In the genomic region with DNA sequence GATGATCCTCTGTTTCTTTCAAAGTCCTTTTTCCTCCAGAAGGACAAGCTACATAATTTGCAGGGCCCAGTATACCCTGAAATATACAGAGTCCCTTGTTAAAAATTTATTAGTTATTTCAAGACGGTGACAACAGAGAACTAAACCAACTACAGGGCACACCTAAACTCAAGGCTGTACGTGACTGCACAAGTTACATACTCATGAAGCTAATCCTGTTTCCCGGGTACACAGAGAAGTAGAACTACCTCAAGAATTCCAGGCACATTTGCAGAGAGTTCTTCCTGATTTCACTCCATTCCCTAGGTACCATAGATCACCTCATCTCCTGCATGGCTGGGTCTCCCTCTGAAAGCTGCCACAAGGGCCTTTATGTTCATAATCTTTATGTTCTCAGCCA, we compare ENCODE assay signal across 18 cellular contexts.
DNase-seq lines count a peak whose midpoint lies in the region; ATAC-seq and TF ChIP-seq lines count a peak whose summit lies in the region.
"Had no signal": no experiment of that assay in that cellular context is flagged by ENCODE, and none has a peak within 500 bp of the region (broad histone marks: within the 10 kb centered on the region; RNA-seq: fewer than 3 reads in every experiment).

No MANE protein-coding gene starts in this region.

- H3K9ac ChIP-seq in SU-DHL-6 (ENCODE audit: low read length) (no peak overlapping the region), parathyroid adenoma (no peak overlapping the region), GM23248 (no peak overlapping the region)
- H3K9ac ChIP-seq: BLaER1 had no signal

- H3K9me3 Mint-ChIP-seq in activated T-cell treated with anti-CD3 and anti-CD28 coated beads, Interleukin-2, amount 50 U/mL, for 4 hours, result no peaks in the 10 kb centered on the region

- no peaks in the 10 kb centered on the region for H3K36me3 Mint-ChIP-seq in activated T-cell treated with anti-CD3 and anti-CD28 coated beads, Interleukin-2, amount 50 U/mL, for 4 hours (ENCODE audit: insufficient read depth)
- H3K36me3 Mint-ChIP-seq: CD4-positive, CD25-positive, alpha-beta regulatory T cell; CD8-positive, alpha-beta T cell had no signal

- peak overlapping the region; percentile 16 for H2AFZ ChIP-seq in SU-DHL-6 (ENCODE audit: low read depth, low read length, severe bottlenecking)
- peak overlapping the region; percentile 10 for H2AFZ ChIP-seq in parathyroid adenoma
- no peak overlapping the region for H2AFZ ChIP-seq in GM23248

- H3K36me3 ChIP-seq in SU-DHL-6 (ENCODE audit: low read length) (no peaks in the 10 kb centered on the region), parathyroid adenoma (ENCODE audit: control insufficient read depth, insufficient read depth, low read length) (no peaks in the 10 kb centered on the region), GM23248 (ENCODE audit: low read depth) (no peaks in the 10 kb centered on the region)
- H3K36me3 ChIP-seq: BLaER1, HAP-1 had no signal

- 13 to 29% methylated on average over 3 of the region's 3 CpGs for WGBS in GM23248 (ENCODE audit: low coverage in 1 of 2, low lambda C conversion rate in 2 of 2, missing lambda C conversion rate in 2 of 2), 2 experiments

- TF ChIP-seq CTCF in SU-DHL-6 (IDR thresholded peaks at IDR 0.05; ENCODE audit: insufficient read depth, low read length, poor library complexity, severe bottlenecking) (no peak), parathyroid adenoma (IDR thresholded peaks at IDR 0.05) (no peak)

- H3F3A ChIP-seq in SU-DHL-6 (ENCODE audit: insufficient read depth), result no peaks in the 10 kb centered on the region
- H3F3A ChIP-seq in GM23248 (ENCODE audit: insufficient read depth), result no peaks in the 10 kb centered on the region

- H3K4me3 ChIP-seq in SU-DHL-6 (ENCODE audit: insufficient read depth, low read length, poor library complexity, severe bottlenecking) (no peak overlapping the region), parathyroid adenoma (ENCODE audit: low read depth, low read length) (no peak overlapping the region), GM23248 (no peak overlapping the region)
- H3K4me3 ChIP-seq: BLaER1, HAP-1 had no signal

- no peaks in the 10 kb centered on the region for H3K4me1 Mint-ChIP-seq in activated T-cell treated with anti-CD3 and anti-CD28 coated beads, Interleukin-2, amount 50 U/mL, for 4 hours (ENCODE audit: low read depth)
- H3K4me1 Mint-ChIP-seq: B cell; CD4-positive, CD25-positive, alpha-beta regulatory T cell had no signal

- in situ Hi-C loops in GM23248 (cut with MboI), result no loop called here

- no peak overlapping the region for H3K4me2 ChIP-seq in SU-DHL-6 (ENCODE audit: low read depth, low read length, poor library complexity, severe bottlenecking)
- no peak overlapping the region for H3K4me2 ChIP-seq in parathyroid adenoma (ENCODE audit: low read length)
- H3K4me2 ChIP-seq in GM23248 (ENCODE audit: unreplicated experiment), result no peak overlapping the region
- H3K4me2 ChIP-seq: BLaER1 had no signal

- H3K4me3 Mint-ChIP-seq in activated T-cell treated with anti-CD3 and anti-CD28 coated beads, Interleukin-2, amount 50 U/mL, for 4 hours, result no peak overlapping the region
- H3K4me3 Mint-ChIP-seq: B cell; CD4-positive, CD25-positive, alpha-beta regulatory T cell; CD8-positive, alpha-beta T cell; HFFc6 had no signal

- no peaks in the 10 kb centered on the region for H3K9me2 ChIP-seq in SU-DHL-6 (replicated peaks; ENCODE audit: insufficient read depth, low read length)
- H3K9me2 ChIP-seq in GM23248 (ENCODE audit: insufficient read depth), result no peaks in the 10 kb centered on the region

- H3K79me2 ChIP-seq in SU-DHL-6 (ENCODE audit: insufficient read depth, low read length) (no peaks in the 10 kb centered on the region), parathyroid adenoma (no peaks in the 10 kb centered on the region), GM23248 (ENCODE audit: insufficient read depth) (no peaks in the 10 kb centered on the region)

- no peaks in the 10 kb centered on the region for H3K4me1 ChIP-seq in parathyroid adenoma
- no peaks in the 10 kb centered on the region for H3K4me1 ChIP-seq in GM23248 (ENCODE audit: insufficient read depth)
- H3K4me1 ChIP-seq: BLaER1, Caco-2 had no signal

- ATAC-seq in GM19467 (IDR thresholded peaks at IDR 0.05; ENCODE audit: unreplicated experiment), result no peak
- no peak for ATAC-seq in activated T-cell treated with anti-CD3 and anti-CD28 coated beads, Interleukin-2, amount 50 U/mL, for 4 hours
- ATAC-seq: CD8-positive, alpha-beta T cell had no signal

- no peak overlapping the region for H3K27ac ChIP-seq in SU-DHL-6 (ENCODE audit: low read depth, low read length)
- no peak overlapping the region for H3K27ac ChIP-seq in parathyroid adenoma
- H3K27ac ChIP-seq in GM23248, result no peak overlapping the region
- H3K27ac ChIP-seq: 22Rv1, BLaER1, C4-2B had no signal

- no peaks in the 10 kb centered on the region for H3K27me3 Mint-ChIP-seq in activated T-cell treated with anti-CD3 and anti-CD28 coated beads, Interleukin-2, amount 50 U/mL, for 4 hours (ENCODE audit: low read depth)
- H3K27me3 Mint-ChIP-seq: B cell; CD4-positive, CD25-positive, alpha-beta regulatory T cell had no signal

- H3K9me3 ChIP-seq in SU-DHL-6 (ENCODE audit: insufficient read depth, low read length) (no peaks in the 10 kb centered on the region), parathyroid adenoma (ENCODE audit: control insufficient read depth, low read length) (no peaks in the 10 kb centered on the region), GM23248 (ENCODE audit: low read depth) (no peaks in the 10 kb centered on the region)
- H3K9me3 ChIP-seq: Caco-2, HAP-1 had no signal

- H4K20me1 ChIP-seq in SU-DHL-6 (ENCODE audit: low read depth, low read length) (no peaks in the 10 kb centered on the region), GM23248 (ENCODE audit: insufficient read depth) (no peaks in the 10 kb centered on the region)
- H4K20me1 ChIP-seq: BLaER1 had no signal

- DNase-seq in NCI-H82 (lab: John Stamatoyannopoulos, UW), result peak; percentile 48
- DNase-seq in NCI-H82 treated with DMSO at 0.1 percent for 48 hours (lab: John Stamatoyannopoulos, UW; ENCODE audit: unreplicated experiment), result no peak
- no peak for DNase-seq in GM23248
- DNase-seq in activated T-cell treated with anti-CD3 and anti-CD28 coated beads, Interleukin-2, amount 50 U/mL, for 4 hours, result no peak
- DNase-seq: Caco-2; CD4-positive, CD25-positive, alpha-beta regulatory T cell; CD8-positive, alpha-beta T cell; DMS153; DND-41; HFFc6 had no signal

- H3K27me3 ChIP-seq in SU-DHL-6 (ENCODE audit: low read length), result no peaks in the 10 kb centered on the region
- no peaks in the 10 kb centered on the region for H3K27me3 ChIP-seq in parathyroid adenoma (ENCODE audit: control insufficient read depth, insufficient read depth, low read length)
- H3K27me3 ChIP-seq in GM23248 (replicated peaks; ENCODE audit: insufficient read depth), result no peaks in the 10 kb centered on the region
- H3K27me3 ChIP-seq: BLaER1 had no signal
